In genomic region chr19:16447015-16447384, GRCh38 we compare ENCODE assay signal across 9 cellular contexts. TPM values are rescaled to one million over a fixed set of nuclear protein-coding genes. Genes with fewer than 3 reads are reported as not detected.
A peak's percentile ranks its signal among the peaks of the same experiment; 100 is the strongest.
DNase-seq lines count a peak whose midpoint lies in the region; ATAC-seq, FAIRE-seq and TF ChIP-seq lines count a peak whose summit lies in the region.
"Had no signal": no experiment of that assay in that cellular context is flagged by ENCODE, and none has a peak within 500 bp of the region (broad histone marks: within the 10 kb centered on the region; RNA-seq: fewer than 3 reads in every experiment).

No MANE protein-coding gene starts in this region.

- H3K4me1 ChIP-seq in small intestine (ENCODE audit: control insufficient read depth in 2 of 2, insufficient read depth in 1 of 2, low read depth in 1 of 2, low read length in 1 of 2) = peaks cover 4 to 15% of the 10 kb centered on the region in 2 donors

- H3K4me3 ChIP-seq in GM12865 (ENCODE audit: low read depth, low read length) (peak overlapping the region; percentile 38), small intestine (ENCODE audit: low read depth in 1 of 2, low read length in 2 of 2) (no peak overlapping the region)

- H3K27ac ChIP-seq in small intestine (ENCODE audit: low read depth in 1 of 2, low read length in 1 of 2) = peak overlapping the region in 1 of 2 donors; percentile 62

- peak; percentile 27 for ATAC-seq in activated T-helper 17 cell treated with anti-CD3 and anti-CD28 coated beads, Interleukin-2, amount 50 U/mL, for 72 hours (replicated peaks)
- peak; percentile 95 for ATAC-seq in Right ventricle myocardium inferior
- no peak for ATAC-seq in GM19463 (IDR thresholded peaks at IDR 0.05; ENCODE audit: unreplicated experiment)

- peaks cover 45% of the 10 kb centered on the region for H3K36me3 Mint-ChIP-seq in activated T-helper 17 cell treated with anti-CD3 and anti-CD28 coated beads, Interleukin-2, amount 50 U/mL, for 72 hours (ENCODE audit: low read depth)

- H3K9me3 Mint-ChIP-seq in activated T-helper 17 cell treated with anti-CD3 and anti-CD28 coated beads, Interleukin-2, amount 50 U/mL, for 72 hours = no peaks in the 10 kb centered on the region

- DNase-seq in GM12865 (ENCODE audit: low read depth) (peak; percentile 89), KBM-7 (peak; percentile 82), Right ventricle myocardium inferior (ENCODE audit: missing footprints) (peak; percentile 89), small intestine (peak; percentile 23), SW480 (ENCODE audit: low spot score) (no peak), 8988T (no peak)

- peak overlapping the region; percentile 98 for H3K27ac Mint-ChIP-seq in activated T-helper 17 cell treated with anti-CD3 and anti-CD28 coated beads, Interleukin-2, amount 50 U/mL, for 72 hours

- H3K36me3 ChIP-seq in small intestine (ENCODE audit: control insufficient read depth in 2 of 2, insufficient read depth in 2 of 2, low read length in 2 of 2) = no peaks in the 10 kb centered on the region

- no peak for FAIRE-seq in small intestine (lab: Jason Lieb, UNC)

- in situ Hi-C loops in KBM-7 (cut with MboI; ENCODE audit: low pct_unique_long_range_greater_than_20kb, low sequenced_read_pairs) = no loop called here

- no peaks in the 10 kb centered on the region for H3K27me3 ChIP-seq in small intestine (ENCODE audit: control insufficient read depth in 2 of 2, insufficient read depth in 2 of 2, low read length in 2 of 2)

- H3K4me1 Mint-ChIP-seq in activated T-helper 17 cell treated with anti-CD3 and anti-CD28 coated beads, Interleukin-2, amount 50 U/mL, for 72 hours = peaks cover 51% of the 10 kb centered on the region

- 1 to 8% (median 7%) methylated on average over 4 of the region's 4 CpGs for WGBS in small intestine, 3 donors

- TF ChIP-seq CTCF in GM12865 (IDR thresholded peaks at IDR 0.05; ENCODE audit: insufficient read depth, low read depth, low read length, missing control alignments) = no peak

- H3K9me3 ChIP-seq in small intestine (ENCODE audit: control insufficient read depth, low read depth) = no peaks in the 10 kb centered on the region

- no peaks in the 10 kb centered on the region for H3K27me3 Mint-ChIP-seq in activated T-helper 17 cell treated with anti-CD3 and anti-CD28 coated beads, Interleukin-2, amount 50 U/mL, for 72 hours

- peak overlapping the region; percentile 82 for H3K4me3 Mint-ChIP-seq in activated T-helper 17 cell treated with anti-CD3 and anti-CD28 coated beads, Interleukin-2, amount 50 U/mL, for 72 hours

- intact Hi-C loops in Right ventricle myocardium inferior (cut with DNase I) = no loop called here

RNA-seq across cellular contexts. Expression of gene EPS15L1, which starts 24.8 kb away (rescaled TPM):
- 10 to 100 TPM; 35.6 to 45.0 TPM for total RNA-seq in activated T-helper 17 cell treated with anti-CD3 and anti-CD28 coated beads, Interleukin-2, amount 50 U/mL, for 72 hours
- total RNA-seq in Right ventricle myocardium inferior = 64.7 TPM
- polyA plus RNA-seq in small intestine = 10 to 100 TPM; 14.3 to 16.0 (median 15.0) TPM

RNA-seq across cellular contexts. Expression of gene CALR3, which starts 49.0 kb away (rescaled TPM):
- not detected for total RNA-seq in activated T-helper 17 cell treated with anti-CD3 and anti-CD28 coated beads, Interleukin-2, amount 50 U/mL, for 72 hours
- total RNA-seq in Right ventricle myocardium inferior = not detected
- polyA plus RNA-seq in small intestine = not detected
- total RNA-seq: T-helper 1 cell treated with Interleukin-12 subunit alpha and Interleukin-12 subunit beta and Interleukin-4 antibody, amounts not matched to agents 30 ng/mL and 1 ng/mL, for 36 hours had no signal

RNA-seq across cellular contexts. Expression of gene C19orf44, which starts 49.2 kb away (rescaled TPM):
- 1 to 10 TPM; 4.0 to 4.2 TPM for total RNA-seq in activated T-helper 17 cell treated with anti-CD3 and anti-CD28 coated beads, Interleukin-2, amount 50 U/mL, for 72 hours
- total RNA-seq in Right ventricle myocardium inferior = 3.3 TPM
- 1 to 10 TPM in 2 of 3 donors, under 1 TPM in 1; 0.67 to 3.0 (median 1.4) TPM for polyA plus RNA-seq in small intestine

Comparison
In these comparisons a context has a peak if more than half of its experiments do, and no peak if none do; other contexts are left out.
1. DNase-seq: peak in GM12865 (single experiment), KBM-7 (single experiment), Right ventricle myocardium inferior (single experiment) and small intestine (single experiment); none in SW480 (single experiment) and 8988T (single experiment).